12 cellular contexts compared by ENCODE assay signal in genomic region chr15:45631831-45632230, GRCh38. TPM values are rescaled to one million over a fixed set of nuclear protein-coding genes. Genes with fewer than 3 reads are reported as not detected.
A peak's percentile ranks its signal among the peaks of the same experiment; 100 is the strongest.
DNase-seq lines count a peak whose midpoint lies in the region; ATAC-seq, FAIRE-seq and TF ChIP-seq lines count a peak whose summit lies in the region.
"Had no signal": no experiment of that assay in that cellular context is flagged by ENCODE, and none has a peak within 500 bp of the region (broad histone marks: within the 10 kb centered on the region; RNA-seq: fewer than 3 reads in every experiment).

No MANE protein-coding gene starts in this region.

- no peaks in the 10 kb centered on the region for H3K36me3 Mint-ChIP-seq in astrocyte (ENCODE audit: low read depth, unreplicated experiment)

- H3K9me2 ChIP-seq in SK-N-SH = no peaks in the 10 kb centered on the region

- H3K4me3 ChIP-seq in SK-N-SH (ENCODE audit: low read depth in 2 of 2, low read length in 1 of 2) (peak overlapping the region in 1 of 2 experiments; percentile 14; a peak in 1 of 4 replicates), astrocyte (ENCODE audit: insufficient read depth, low read depth, low read length) (peak overlapping the region; percentile 46), thymus (ENCODE audit: low read length) (no peak overlapping the region)

- CTCF ChIA-PET in SK-N-SH (lab: Yijun Ruan, JAX) = no interaction called here

- H3K4me1 ChIP-seq in SK-N-SH (ENCODE audit: control insufficient read depth in 1 of 2, insufficient read depth in 2 of 2, low read depth in 1 of 2, low read length in 1 of 2) (peaks cover 3 to 8% of the 10 kb centered on the region in 2 experiments; a peak in 2 of 4 replicates), astrocyte (ENCODE audit: insufficient read depth, low read length) (peaks cover 25% of the 10 kb centered on the region), thymus (ENCODE audit: control insufficient read depth, insufficient read depth, low read length) (peaks cover 4% of the 10 kb centered on the region)

- peaks cover 3% of the 10 kb centered on the region for H3F3A ChIP-seq in SK-N-SH (replicated peaks; ENCODE audit: insufficient read depth)

- no peak for TF ChIP-seq EP300 in SK-N-SH (IDR thresholded peaks at IDR 0.05; ENCODE audit: borderline replicate concordance in 1 of 2, low read depth in 1 of 2, low read length in 1 of 2)

- no peak for FAIRE-seq in astrocyte (lab: Jason Lieb, UNC)

- H3K27me3 ChIP-seq in SK-N-SH (ENCODE audit: insufficient read depth) (no peaks in the 10 kb centered on the region), astrocyte (ENCODE audit: insufficient read depth, low read length) (peaks cover 2% of the 10 kb centered on the region), thymus (ENCODE audit: control insufficient read depth, insufficient read depth) (no peaks in the 10 kb centered on the region)

- no peak for TF ChIP-seq RAD21 in SK-N-SH (IDR thresholded peaks at IDR 0.05; ENCODE audit: low read length)

- ATAC-seq in SK-N-SH treated with all-trans-retinoic acid at 6 μM for 48 hours = no peak
- ATAC-seq: stimulated activated naive B cell treated with anti-CD40 and anti-IgM and Interleukin-4, amounts not matched to agents 10 μg/mL and 1 μg/mL and 100 μg/mL, for 72 hours had no signal

- peaks cover 3% of the 10 kb centered on the region for H3K4me1 Mint-ChIP-seq in astrocyte (ENCODE audit: low read depth, unreplicated experiment)

- DNase-seq in SK-N-SH (no peak), astrocyte (ENCODE audit: low read depth) (no peak), iris pigment epithelial cell (ENCODE audit: low read depth) (peak; percentile 53), SHP77 (lab: John Stamatoyannopoulos, UW) (no peak), NCI-H2171 treated with DMSO at 0.1 percent for 48 hours (lab: John Stamatoyannopoulos, UW) (no peak), SIG-M5 (lab: John Stamatoyannopoulos, UW) (no peak)
- DNase-seq: foreskin melanocyte; Kasumi-1; NCI-H446 treated with DMSO at 0.1 percent for 48 hours; stimulated activated naive B cell treated with anti-CD40 and anti-IgM and Interleukin-4, amounts not matched to agents 10 μg/mL and 1 μg/mL and 100 μg/mL, for 72 hours had no signal

- POLR2A ChIA-PET in SK-N-SH (lab: Yijun Ruan, JAX) = no interaction called here

- no peaks in the 10 kb centered on the region for H3K9me3 ChIP-seq in SK-N-SH
- H3K9me3 ChIP-seq in astrocyte (ENCODE audit: insufficient read depth, low read depth, low read length) = no peaks in the 10 kb centered on the region
- H3K9me3 ChIP-seq in thymus (ENCODE audit: control insufficient read depth) = no peaks in the 10 kb centered on the region

- H3K4me2 ChIP-seq in SK-N-SH = peak overlapping the region; percentile 67
- peak overlapping the region; percentile 82 for H3K4me2 ChIP-seq in astrocyte (ENCODE audit: low read length)

- peaks cover 12% of the 10 kb centered on the region for H3K9me3 Mint-ChIP-seq in astrocyte (ENCODE audit: unreplicated experiment)

- WGBS in SK-N-SH (ENCODE audit: low lambda C conversion rate) = 88% methylated on average over 2 of the region's 2 CpGs
- 94% methylated on average over 2 of the region's 2 CpGs for WGBS in thymus

- peaks cover 11% of the 10 kb centered on the region for H3K27me3 Mint-ChIP-seq in astrocyte (ENCODE audit: low read depth, unreplicated experiment)
- H3K27me3 Mint-ChIP-seq: stimulated activated naive B cell treated with anti-CD40 and anti-IgM and Interleukin-4, amounts not matched to agents 10 μg/mL and 1 μg/mL and 100 μg/mL, for 72 hours had no signal

- no peak overlapping the region for H3K4me3 Mint-ChIP-seq in astrocyte (ENCODE audit: unreplicated experiment)
- H3K4me3 Mint-ChIP-seq: stimulated activated naive B cell treated with anti-CD40 and anti-IgM and Interleukin-4, amounts not matched to agents 10 μg/mL and 1 μg/mL and 100 μg/mL, for 72 hours had no signal

- H4K20me1 ChIP-seq in SK-N-SH (ENCODE audit: insufficient read depth) = no peaks in the 10 kb centered on the region
- H4K20me1 ChIP-seq in astrocyte (ENCODE audit: insufficient read depth, low read length) = no peaks in the 10 kb centered on the region

- no peak overlapping the region for H3K9ac ChIP-seq in SK-N-SH
- peak overlapping the region; percentile 40 for H3K9ac ChIP-seq in astrocyte (ENCODE audit: low read length)

- no peak for TF ChIP-seq CTCF in SK-N-SH (IDR thresholded peaks at IDR 0.05)
- no peak for TF ChIP-seq CTCF in astrocyte (IDR thresholded peaks at IDR 0.05; ENCODE audit: insufficient read depth, low read depth, low read length)

- H3K79me2 ChIP-seq in SK-N-SH (ENCODE audit: insufficient read depth) = no peaks in the 10 kb centered on the region
- no peaks in the 10 kb centered on the region for H3K79me2 ChIP-seq in astrocyte (ENCODE audit: insufficient read depth, low read length)

- peak overlapping the region; percentile 12 for H3K27ac Mint-ChIP-seq in astrocyte (ENCODE audit: unreplicated experiment)
- H3K27ac Mint-ChIP-seq: stimulated activated naive B cell treated with anti-CD40 and anti-IgM and Interleukin-4, amounts not matched to agents 10 μg/mL and 1 μg/mL and 100 μg/mL, for 72 hours had no signal

- H3K36me3 ChIP-seq in SK-N-SH (replicated peaks in 1 of 2; ENCODE audit: control insufficient read depth in 1 of 2, insufficient read depth in 2 of 2, low read length in 1 of 2) (no peaks in the 10 kb centered on the region), astrocyte (ENCODE audit: insufficient read depth, low read length) (no peaks in the 10 kb centered on the region), thymus (ENCODE audit: control insufficient read depth, insufficient read depth) (no peaks in the 10 kb centered on the region)

- H3K27ac ChIP-seq in SK-N-SH (ENCODE audit: low read depth in 2 of 2, low read length in 1 of 2) (peak overlapping the region in 1 of 2 experiments; percentile 65; a peak in 2 of 4 replicates), astrocyte (ENCODE audit: low read depth, low read length) (peak overlapping the region; percentile 31), thymus (ENCODE audit: low read depth) (peak overlapping the region; percentile 52)

- H2AFZ ChIP-seq in SK-N-SH (ENCODE audit: low read depth) = peak overlapping the region; percentile 86
- H2AFZ ChIP-seq in astrocyte (ENCODE audit: low read depth, low read length) = peak overlapping the region; percentile 62

TF ChIP-seq in SK-N-SH, 30 proteins besides CTCF, POLR2A, EP300 and RAD21 (continues in another document):
- TF ChIP-seq MXI1 (IDR thresholded peaks at IDR 0.05; ENCODE audit: low read depth, low read length) (no peak), SIN3A (IDR thresholded peaks at IDR 0.05; ENCODE audit: borderline replicate concordance, low read depth, low read length) (no peak), PBX3 (IDR thresholded peaks at IDR 0.05) (no peak), IRF3 (IDR thresholded peaks at IDR 0.05; ENCODE audit: low read depth, low read length) (no peak)

TF ChIP-seq in SK-N-SH treated with all-trans-retinoic acid at 6 μM for 48 hours, 23 proteins besides CTCF, POLR2A, EP300 and RAD21 (continues in another document):
- TF ChIP-seq ZFP30 (CRISPR knock-in tag; IDR thresholded peaks at IDR 0.05) = no peak
- no peak for TF ChIP-seq ZNF70 (CRISPR knock-in tag; IDR thresholded peaks at IDR 0.05)
- no peak for TF ChIP-seq ZNF8 (CRISPR knock-in tag; IDR thresholded peaks at IDR 0.05)
- no peak for TF ChIP-seq CREB5 (CRISPR knock-in tag; IDR thresholded peaks at IDR 0.05; ENCODE audit: low read depth)
- TF ChIP-seq ZFP3 (CRISPR knock-in tag; IDR thresholded peaks at IDR 0.05) = no peak
- no peak for TF ChIP-seq ARNTL (CRISPR knock-in tag; IDR thresholded peaks at IDR 0.05; ENCODE audit: borderline replicate concordance, low read depth)
- no peak for TF ChIP-seq PATZ1 (CRISPR knock-in tag; IDR thresholded peaks at IDR 0.05; ENCODE audit: borderline replicate concordance)
- TF ChIP-seq CSDC2 (CRISPR knock-in tag; IDR thresholded peaks at IDR 0.05) = no peak
- no peak for TF ChIP-seq PPARA (CRISPR knock-in tag; IDR thresholded peaks at IDR 0.05; ENCODE audit: borderline replicate concordance)
- no peak for TF ChIP-seq SNAI2 (CRISPR knock-in tag; IDR thresholded peaks at IDR 0.05)

RNA-seq across cellular contexts. Expression of gene SQOR, which starts 3.0 kb away (rescaled TPM):
- 7.8 and 9.1 TPM in 2 replicates for polyA plus RNA-seq in SK-N-SH (2012; rRNA removed)
- 8.5 and 9.5 TPM in 2 replicates for polyA plus RNA-seq in SK-N-SH (2012; cell fraction: cytosol; rRNA removed)
- polyA plus RNA-seq in SK-N-SH (2012; cell fraction: nucleus; rRNA removed) = 5.0 and 6.4 TPM in 2 replicates
- 4.0 and 4.2 TPM in 2 replicates for total RNA-seq in astrocyte
- polyA plus RNA-seq in thymus = 33.5 TPM

RNA-seq across cellular contexts. Expression of gene BLOC1S6, which starts 44.7 kb away (rescaled TPM):
- polyA plus RNA-seq in SK-N-SH (2012; rRNA removed) = 11.3 and 14.1 TPM in 2 replicates
- polyA plus RNA-seq in SK-N-SH (2012; cell fraction: cytosol; rRNA removed) = 21.1 and 25.9 TPM in 2 replicates
- polyA plus RNA-seq in SK-N-SH (2012; cell fraction: nucleus; rRNA removed) = 5.2 and 8.4 TPM in 2 replicates
- total RNA-seq in astrocyte = 62.3 and 64.2 TPM in 2 replicates
- 32.1 TPM for polyA plus RNA-seq in thymus
